Comparison of ENCODE assay signal across 8 cellular contexts in the genomic region with DNA sequence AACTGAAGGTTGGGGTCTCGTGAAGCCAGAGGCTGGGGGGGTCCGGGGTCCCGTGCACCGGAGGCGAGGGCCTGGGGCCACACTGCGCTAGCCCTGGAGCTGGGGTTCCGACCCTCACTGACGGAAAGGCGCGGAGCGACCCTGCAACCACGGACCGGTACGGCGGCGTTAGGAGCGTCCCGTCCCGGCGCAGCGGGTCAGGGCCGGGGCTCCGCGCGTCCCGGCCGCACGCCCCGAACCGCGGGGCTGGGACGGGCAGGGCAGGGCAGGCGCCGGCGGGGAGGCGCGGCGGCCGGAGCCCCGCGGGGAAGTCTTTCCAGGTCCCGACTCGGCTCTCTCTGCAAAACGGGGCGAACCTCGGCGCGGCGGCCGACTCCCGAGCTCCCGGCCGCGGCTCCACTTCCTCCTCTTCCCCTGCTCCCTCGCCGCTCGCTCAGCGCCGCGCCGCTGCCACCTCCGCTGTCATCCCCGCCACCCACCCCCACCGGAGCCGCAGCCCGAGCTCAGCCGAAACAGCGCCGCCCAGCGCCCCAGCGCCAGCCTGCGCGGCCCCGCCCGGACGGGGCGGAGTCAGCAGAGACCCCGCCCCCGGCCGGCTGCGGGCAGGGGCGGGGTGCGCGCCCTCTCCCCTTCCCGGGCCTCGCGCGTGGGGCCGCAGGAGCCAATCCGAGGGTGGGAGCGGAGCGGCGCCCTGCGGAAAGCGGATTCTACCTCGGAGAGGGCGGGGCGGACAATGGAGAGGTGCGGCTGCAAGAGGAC. TPM values are rescaled to one million over a fixed set of nuclear protein-coding genes. Genes with fewer than 3 reads are reported as not detected.
DNase-seq lines count a peak whose midpoint lies in the region; ATAC-seq and TF ChIP-seq lines count a peak whose summit lies in the region.

A gene with protein sequence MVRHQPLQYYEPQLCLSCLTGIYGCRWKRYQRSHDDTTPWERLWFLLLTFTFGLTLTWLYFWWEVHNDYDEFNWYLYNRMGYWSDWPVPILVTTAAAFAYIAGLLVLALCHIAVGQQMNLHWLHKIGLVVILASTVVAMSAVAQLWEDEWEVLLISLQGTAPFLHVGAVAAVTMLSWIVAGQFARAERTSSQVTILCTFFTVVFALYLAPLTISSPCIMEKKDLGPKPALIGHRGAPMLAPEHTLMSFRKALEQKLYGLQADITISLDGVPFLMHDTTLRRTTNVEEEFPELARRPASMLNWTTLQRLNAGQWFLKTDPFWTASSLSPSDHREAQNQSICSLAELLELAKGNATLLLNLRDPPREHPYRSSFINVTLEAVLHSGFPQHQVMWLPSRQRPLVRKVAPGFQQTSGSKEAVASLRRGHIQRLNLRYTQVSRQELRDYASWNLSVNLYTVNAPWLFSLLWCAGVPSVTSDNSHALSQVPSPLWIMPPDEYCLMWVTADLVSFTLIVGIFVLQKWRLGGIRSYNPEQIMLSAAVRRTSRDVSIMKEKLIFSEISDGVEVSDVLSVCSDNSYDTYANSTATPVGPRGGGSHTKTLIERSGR (minus strand): TSS at position 509 of the 759 bp plus-strand sequence. CDS start 48,206 bp downstream, outside the sequence.

- peak; percentile 32 for TF ChIP-seq CTCF in AG09309 (IDR thresholded peaks at IDR 0.05; ENCODE audit: control insufficient read depth, insufficient read depth, low read depth, low read length, missing control alignments)
- TF ChIP-seq CTCF in chondrocyte (IDR thresholded peaks at IDR 0.05): peak; percentile 80

- peak; percentile 58 for TF ChIP-seq POLR2A in GM18951 (IDR thresholded peaks at IDR 0.05; ENCODE audit: extremely low read depth, insufficient read depth, insufficient read length)

- H3K9me3 Mint-ChIP-seq in chondrocyte (ENCODE audit: low read depth): no peaks in the 10 kb centered on the region

- peaks cover 16% of the 10 kb centered on the region for H3K4me1 Mint-ChIP-seq in chondrocyte (ENCODE audit: low read depth)

- peak within 1 kb of the TSS; percentile 75 for H3K4me3 Mint-ChIP-seq in chondrocyte (ENCODE audit: unreplicated experiment)

- no peaks in the 10 kb centered on the region for H3K27me3 Mint-ChIP-seq in chondrocyte (ENCODE audit: low read depth)

- DNase-seq in AG09309 (ENCODE audit: low read depth): peak; percentile 16
- DNase-seq in NCI-H345 treated with DMSO at 0.1 percent for 48 hours (lab: John Stamatoyannopoulos, UW; ENCODE audit: unreplicated experiment): peak; percentile 22
- peak; percentile 85 for DNase-seq in activated CD4-positive, CD25-positive, alpha-beta regulatory T cell treated with anti-CD3 and anti-CD28 coated beads, Interleukin-2, amount 50 U/mL, for 72 hours
- DNase-seq in chondrocyte (ENCODE audit: low spot score): no peak
- DNase-seq in left colon: peak; percentile 83 to 84
- peak; percentile 76 to 77 for DNase-seq in stimulated activated CD4-positive, alpha-beta T cell treated with anti-CD3 and anti-CD28 coated beads, Interleukin-1b, Interleukin-23, amount 100 ng/mL, for 4 hours (ENCODE audit: low read depth in 2 of 2)

- in situ Hi-C loops in GM18951 (cut with MboI; ENCODE audit: low sequenced_read_pairs, unreplicated experiment): no loop called here

- H3K27ac Mint-ChIP-seq in chondrocyte (ENCODE audit: unreplicated experiment): no peak within 1 kb of the TSS

- H3K36me3 Mint-ChIP-seq in chondrocyte (ENCODE audit: low read depth): no peaks in the 10 kb centered on the region

- ATAC-seq in HG03280 (IDR thresholded peaks at IDR 0.05; ENCODE audit: unreplicated experiment): peak; percentile 88
- peak; percentile 96 for ATAC-seq in left colon

- intact Hi-C loops in left colon (cut with DNase I, micrococcal nuclease): loop anchor here in 1 of 2 donors (2.0 kb wide), 1 partner anchor 123 kb away; no protein-coding TSS in a partner anchor

- peak within 1 kb of the TSS; percentile 61 for H3K4me3 ChIP-seq in AG09309 (ENCODE audit: control insufficient read depth, low read depth, low read length)

RNA-seq across cellular contexts. Expression of the gene that starts here (rescaled TPM):
- total RNA-seq in chondrocyte (8.9 to 12.6 TPM (median 11.3 TPM) in 3 replicates), left colon (1 to 10 TPM; 3.3 to 4.0 TPM)
